ENCODE assay signal across 23 cellular contexts in genomic region chr5:6446042-6446441, GRCh38. TPM values are rescaled to one million over a fixed set of nuclear protein-coding genes. Genes with fewer than 3 reads are reported as not detected.
"Had no signal": no experiment of that assay in that cellular context is flagged by ENCODE, and none has a peak within 500 bp of the region (broad histone marks: within the 10 kb centered on the region; RNA-seq: fewer than 3 reads in every experiment).

No MANE protein-coding gene starts in this region.

- H3K4me3 ChIP-seq: cardiac muscle cell, SJSA1 had no signal

- H3K36me3 ChIP-seq: brain microvascular endothelial cell, cardiac muscle cell, SJSA1 had no signal

- H3K9me3 ChIP-seq: SJSA1 had no signal

- H3K27ac ChIP-seq: brain microvascular endothelial cell, cardiac muscle cell, SJSA1 had no signal

- DNase-seq: activated CD4-positive, alpha-beta T cell treated with anti-CD3 and anti-CD28 coated beads, Interleukin-2, amount 10 ng/mL, durations not matched to agents 24 days and 14 days; activated CD4-positive, alpha-beta T cell treated with anti-CD3 and anti-CD28 coated beads, Interleukin-2, amount 50 U/mL, for 48 hours; activated CD4-positive, CD25-positive, alpha-beta regulatory T cell treated with anti-CD3 and anti-CD28 coated beads, Interleukin-2, amount 50 U/mL, for 72 hours; activated gamma-delta T cell treated with Interleukin-2 at 50 U/mL for 16 hours; activated naive CD4-positive, alpha-beta T cell treated with anti-CD3 and anti-CD28 coated beads, Interleukin-2, amount 10 ng/mL, durations not matched to agents 7 days and 5 days; activated naive CD8-positive, alpha-beta T cell treated with anti-CD3 and anti-CD28 coated beads for 36 hours; activated T-cell treated with anti-CD3 and anti-CD28 coated beads for 4 hours; activated T-cell treated with anti-CD3 and anti-CD28 coated beads, Interleukin-2, amount 50 U/mL, for 48 hours; brain microvascular endothelial cell; cerebellar nuclear complex; KBM-7; NCI-H1048; NCI-H1930; NCI-H446; NCI-H524; PC-3; SHP77; T-helper 17 cell; T-helper 9 cell had no signal

RNA-seq across cellular contexts. Expression of gene UBE2QL1, which starts 2.6 kb away (rescaled TPM):
- total RNA-seq: activated naive CD8-positive, alpha-beta T cell treated with anti-CD3 and anti-CD28 coated beads for 36 hours; activated T-helper 17 cell treated with anti-CD3 and anti-CD28 coated beads, Interleukin-2, amount 50 U/mL, for 72 hours; LHCN-M2; SJSA1 had no signal
